In the genomic region with DNA sequence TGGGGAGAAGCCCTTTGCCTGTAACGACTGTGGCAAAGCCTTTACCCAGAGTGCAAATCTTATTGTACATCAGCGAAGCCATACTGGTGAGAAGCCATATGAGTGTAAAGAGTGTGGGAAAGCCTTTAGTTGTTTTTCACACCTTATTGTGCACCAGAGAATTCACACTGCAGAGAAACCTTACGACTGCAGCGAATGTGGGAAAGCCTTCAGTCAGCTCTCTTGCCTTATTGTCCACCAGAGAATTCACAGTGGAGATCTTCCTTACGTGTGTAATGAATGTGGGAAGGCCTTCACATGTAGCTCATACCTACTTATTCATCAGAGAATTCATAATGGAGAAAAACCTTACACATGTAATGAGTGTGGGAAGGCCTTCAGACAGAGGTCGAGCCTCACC, we compare ENCODE assay signal across 29 cellular contexts.
"Had no signal": no experiment of that assay in that cellular context is flagged by ENCODE, and none has a peak within 500 bp of the region (broad histone marks: within the 10 kb centered on the region; RNA-seq: fewer than 3 reads in every experiment).

No MANE protein-coding gene starts in this region.

- H3K4me3 ChIP-seq: colonic mucosa, gastrocnemius medialis, heart left ventricle had no signal

- DNase-seq: activated CD4-positive, alpha-beta memory T cell treated with anti-CD3 and anti-CD28 coated beads for 36 hours; activated CD4-positive, alpha-beta T cell treated with anti-CD3 and anti-CD28 coated beads for 36 hours; activated CD4-positive, alpha-beta T cell treated with anti-CD3 and anti-CD28 coated beads, Interleukin-2, amount 10 ng/mL, durations not matched to agents 24 days and 14 days; activated CD4-positive, CD25-positive, alpha-beta regulatory T cell; activated CD4-positive, CD25-positive, alpha-beta regulatory T cell treated with anti-CD3 and anti-CD28 coated beads, Interleukin-2, amount 50 U/mL, for 72 hours; activated CD8-positive, alpha-beta memory T cell treated with anti-CD3 and anti-CD28 coated beads, Interleukin-2, amount 10 ng/mL, durations not matched to agents 7 days and 5 days; activated CD8-positive, alpha-beta memory T cell treated with anti-CD3 and anti-CD28 coated beads, Interleukin-2, amount 50 U/mL, for 4 hours; activated CD8-positive, alpha-beta T cell treated with anti-CD3 and anti-CD28 coated beads, Interleukin-2, amount 10 ng/mL, durations not matched to agents 7 days and 5 days; activated effector memory CD4-positive, alpha-beta T cell treated with anti-CD3 and anti-CD28 coated beads, Interleukin-2, amount 50 U/mL, for 16 hours; activated naive CD4-positive, alpha-beta T cell treated with anti-CD3 and anti-CD28 coated beads for 36 hours; activated naive CD8-positive, alpha-beta T cell treated with anti-CD3 and anti-CD28 coated beads for 36 hours; activated naive CD8-positive, alpha-beta T cell treated with anti-CD3 and anti-CD28 coated beads, Interleukin-2, amount 50 U/mL, for 24 hours; activated T-cell treated with anti-CD3 and anti-CD28 coated beads, Interleukin-2, amount 50 U/mL, for 1 hour; activated T-cell treated with anti-CD3 and anti-CD28 coated beads, Interleukin-2, amount 50 U/mL, for 48 hours; amniotic stem cell; anterior cingulate cortex; brain microvascular endothelial cell; central memory CD4-positive, alpha-beta T cell; cerebellar nuclear complex; colonic mucosa; effector CD8-positive, alpha-beta T cell; foreskin keratinocyte; gastrocnemius medialis; glutamatergic neuron; heart left ventricle; T-helper 2 cell had no signal

- FAIRE-seq: astrocyte, endometrium had no signal

- ATAC-seq: activated CD4-positive, alpha-beta T cell treated with anti-CD3 and anti-CD28 coated beads for 36 hours; activated CD8-positive, alpha-beta memory T cell treated with anti-CD3 and anti-CD28 coated beads, Interleukin-2, amount 10 ng/mL, durations not matched to agents 7 days and 5 days; activated CD8-positive, alpha-beta T cell treated with anti-CD3 and anti-CD28 coated beads, Interleukin-2, amount 10 ng/mL, durations not matched to agents 7 days and 5 days; activated naive CD8-positive, alpha-beta T cell treated with anti-CD3 and anti-CD28 coated beads, Interleukin-2, amount 50 U/mL, for 24 hours; esophagus mucosa; foreskin keratinocyte; gastrocnemius medialis; heart left ventricle had no signal

- H3K27ac ChIP-seq: brain microvascular endothelial cell, colonic mucosa, foreskin keratinocyte, gastrocnemius medialis, heart left ventricle had no signal

- H3K27me3 ChIP-seq: brain microvascular endothelial cell, colonic mucosa, foreskin keratinocyte, gastrocnemius medialis, heart left ventricle had no signal

- H3K4me1 ChIP-seq: colonic mucosa, foreskin keratinocyte, gastrocnemius medialis had no signal
